Comparison of ENCODE assay signal across 1 cellular context in genomic region chr1:223752721-223753515, GRCh38.
TF ChIP-seq lines count a peak whose summit lies in the region.

No MANE protein-coding gene starts in this region.

TF ChIP-seq in GM23338, 12 proteins besides CTCF, POLR2A, EP300 and RAD21:
- no peak for TF ChIP-seq ZNF114 (CRISPR knock-in tag; IDR thresholded peaks at IDR 0.05)
- TF ChIP-seq STAT1 (IDR thresholded peaks at IDR 0.05; ENCODE audit: unreplicated experiment): no peak
- TF ChIP-seq CREB1 (CRISPR knock-in tag; IDR thresholded peaks at IDR 0.05; ENCODE audit: low read depth): no peak
- no peak for TF ChIP-seq ZNF331 (CRISPR knock-in tag; IDR thresholded peaks at IDR 0.05; ENCODE audit: low read depth)
- TF ChIP-seq EZH2phosphoT487 (IDR thresholded peaks at IDR 0.05; ENCODE audit: unreplicated experiment): no peak
